Comparison of ENCODE assay signal across 32 cellular contexts in the genomic region with DNA sequence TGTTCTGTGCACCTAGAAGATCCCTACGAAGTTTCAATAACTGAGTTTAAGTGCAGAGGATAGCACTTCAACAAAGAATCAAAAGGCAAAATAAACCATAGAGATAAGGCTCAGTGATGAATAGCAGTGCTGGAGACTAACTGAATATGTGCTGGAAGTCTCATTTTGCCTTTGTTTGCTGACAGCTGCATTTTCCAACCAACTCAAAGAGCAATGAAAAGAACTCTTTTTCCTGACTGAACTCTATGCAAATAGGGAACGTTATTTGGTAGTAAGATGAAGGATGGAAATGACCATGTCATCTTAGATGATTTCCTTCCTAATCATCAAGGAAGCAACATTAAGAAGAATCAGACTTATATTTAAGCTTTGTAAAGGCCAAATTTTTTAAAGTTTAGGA. TPM values are rescaled to one million over a fixed set of nuclear protein-coding genes. Genes with fewer than 3 reads are reported as not detected.
"Had no signal": no experiment of that assay in that cellular context is flagged by ENCODE, and none has a peak within 500 bp of the region (broad histone marks: within the 10 kb centered on the region; RNA-seq: fewer than 3 reads in every experiment).

No MANE protein-coding gene starts in this region.

- H3K4me1 ChIP-seq: ascending aorta, Peyer's patch had no signal

- H3K27ac ChIP-seq: ascending aorta, brain microvascular endothelial cell, cardiac muscle cell, Peyer's patch, RWPE1 had no signal

- H3K36me3 Mint-ChIP-seq: activated CD8-positive, alpha-beta memory T cell treated with anti-CD3 and anti-CD28 coated beads, Interleukin-2, amount 10 ng/mL, durations not matched to agents 7 days and 5 days; activated naive CD4-positive, alpha-beta T cell treated with anti-CD3 and anti-CD28 coated beads, Interleukin-2, amount 50 U/mL, for 72 hours; WTC11 had no signal

- H3K9me3 Mint-ChIP-seq: activated CD4-positive, alpha-beta T cell treated with anti-CD3 and anti-CD28 coated beads, Interleukin-2, amount 10 ng/mL, durations not matched to agents 24 days and 14 days; activated naive CD4-positive, alpha-beta T cell treated with anti-CD3 and anti-CD28 coated beads, Interleukin-2, amount 50 U/mL, for 72 hours; activated naive CD8-positive, alpha-beta T cell treated with anti-CD3 and anti-CD28 coated beads, Interleukin-2, amount 50 U/mL, for 24 hours; activated T-cell treated with anti-CD3 and anti-CD28 coated beads, Interleukin-2, amount 50 U/mL, for 4 hours; T-helper 1 cell treated with Interleukin-12 subunit alpha and Interleukin-12 subunit beta and Interleukin-4 antibody, amounts not matched to agents 30 μg/mL and 1 μg/mL, for 36 hours; WTC11 had no signal

- FAIRE-seq: K562 had no signal

- H3K36me3 ChIP-seq: ascending aorta, brain microvascular endothelial cell, cardiac muscle cell, Peyer's patch had no signal

- H3K4me3 ChIP-seq: ascending aorta, cardiac muscle cell, K562, Peyer's patch had no signal

- ATAC-seq: activated CD8-positive, alpha-beta memory T cell treated with anti-CD3 and anti-CD28 coated beads, Interleukin-2, amount 10 ng/mL, durations not matched to agents 7 days and 5 days; activated naive CD4-positive, alpha-beta T cell treated with anti-CD3 and anti-CD28 coated beads, Interleukin-2, amount 50 U/mL, for 72 hours; activated naive CD8-positive, alpha-beta T cell treated with anti-CD3 and anti-CD28 coated beads, Interleukin-2, amount 50 U/mL, for 24 hours; activated T-cell treated with anti-CD3 and anti-CD28 coated beads, Interleukin-2, amount 50 U/mL, for 4 hours; K562; WTC11 had no signal

- DNase-seq: activated CD4-positive, alpha-beta T cell treated with anti-CD3 and anti-CD28 coated beads, Interleukin-2, amount 10 ng/mL, durations not matched to agents 24 days and 14 days; activated CD4-positive, alpha-beta T cell treated with anti-CD3 and anti-CD28 coated beads, Interleukin-2, amount 50 U/mL, for 48 hours; activated CD4-positive, CD25-positive, alpha-beta regulatory T cell treated with anti-CD3 and anti-CD28 coated beads, Interleukin-2, amount 50 U/mL, for 72 hours; activated CD8-positive, alpha-beta memory T cell treated with anti-CD3 and anti-CD28 coated beads, Interleukin-2, amount 10 ng/mL, durations not matched to agents 7 days and 5 days; activated effector memory CD4-positive, alpha-beta T cell treated with anti-CD3 and anti-CD28 coated beads, Interleukin-2, amount 50 U/mL, for 16 hours; activated naive CD4-positive, alpha-beta T cell treated with Interleukin-2 at 50 U/mL for 16 hours; activated naive CD8-positive, alpha-beta T cell treated with anti-CD3 and anti-CD28 coated beads, Interleukin-2, amount 50 U/mL, for 24 hours; activated T-cell treated with anti-CD3 and anti-CD28 coated beads, Interleukin-2, amount 50 U/mL, for 4 hours; amniotic stem cell; brain microvascular endothelial cell; Kasumi-1; NCI-H1048; NCI-H1930; NCI-H2171; NCI-H2227 treated with DMSO at 0.1 percent for 48 hours; NCI-H446 treated with DMSO at 0.1 percent for 48 hours; NCI-H524 treated with DMSO at 0.1 percent for 48 hours; NCI-H82; NK-92 treated with Interleukin-12 subunit alpha and Interleukin-12 subunit beta, amount 100 ng/mL, for 24 hours; OCI-M1; Peyer's patch; Right ventricle myocardium superior; T-helper 9 cell had no signal

- H3K27me3 ChIP-seq: ascending aorta, brain microvascular endothelial cell, cardiac muscle cell, Peyer's patch had no signal

- H3K4me1 Mint-ChIP-seq: activated CD4-positive, alpha-beta T cell treated with anti-CD3 and anti-CD28 coated beads, Interleukin-2, amount 10 ng/mL, durations not matched to agents 24 days and 14 days; activated CD8-positive, alpha-beta memory T cell treated with anti-CD3 and anti-CD28 coated beads, Interleukin-2, amount 10 ng/mL, durations not matched to agents 7 days and 5 days; activated naive CD8-positive, alpha-beta T cell treated with anti-CD3 and anti-CD28 coated beads, Interleukin-2, amount 50 U/mL, for 24 hours; WTC11 had no signal

- H3K4me3 Mint-ChIP-seq: activated CD4-positive, alpha-beta T cell treated with anti-CD3 and anti-CD28 coated beads, Interleukin-2, amount 10 ng/mL, durations not matched to agents 24 days and 14 days; activated CD8-positive, alpha-beta memory T cell treated with anti-CD3 and anti-CD28 coated beads, Interleukin-2, amount 10 ng/mL, durations not matched to agents 7 days and 5 days; activated naive CD8-positive, alpha-beta T cell treated with anti-CD3 and anti-CD28 coated beads, Interleukin-2, amount 50 U/mL, for 24 hours; activated T-cell treated with anti-CD3 and anti-CD28 coated beads, Interleukin-2, amount 50 U/mL, for 4 hours; T-helper 1 cell treated with Interleukin-12 subunit alpha and Interleukin-12 subunit beta and Interleukin-4 antibody, amounts not matched to agents 30 μg/mL and 1 μg/mL, for 36 hours; WTC11 had no signal

- H3K27ac Mint-ChIP-seq: activated CD4-positive, alpha-beta T cell treated with anti-CD3 and anti-CD28 coated beads, Interleukin-2, amount 10 ng/mL, durations not matched to agents 24 days and 14 days; activated CD8-positive, alpha-beta memory T cell treated with anti-CD3 and anti-CD28 coated beads, Interleukin-2, amount 10 ng/mL, durations not matched to agents 7 days and 5 days; activated naive CD4-positive, alpha-beta T cell treated with anti-CD3 and anti-CD28 coated beads, Interleukin-2, amount 50 U/mL, for 72 hours; activated naive CD8-positive, alpha-beta T cell treated with anti-CD3 and anti-CD28 coated beads, Interleukin-2, amount 50 U/mL, for 24 hours; T-helper 1 cell treated with Interleukin-12 subunit alpha and Interleukin-12 subunit beta and Interleukin-4 antibody, amounts not matched to agents 30 μg/mL and 1 μg/mL, for 36 hours; WTC11 had no signal

- H3K9me3 ChIP-seq: ascending aorta, Peyer's patch had no signal

RNA-seq across cellular contexts. Expression of gene ADH7, which starts 32.8 kb away (rescaled TPM):
- total RNA-seq: activated CD4-positive, alpha-beta T cell treated with anti-CD3 and anti-CD28 coated beads, Interleukin-2, amount 10 ng/mL, durations not matched to agents 24 days and 14 days; activated CD8-positive, alpha-beta memory T cell treated with anti-CD3 and anti-CD28 coated beads, Interleukin-2, amount 10 ng/mL, durations not matched to agents 7 days and 5 days; activated naive CD4-positive, alpha-beta T cell treated with anti-CD3 and anti-CD28 coated beads, Interleukin-2, amount 50 U/mL, for 72 hours; activated T-cell treated with anti-CD3 and anti-CD28 coated beads, Interleukin-2, amount 50 U/mL, for 4 hours; ascending aorta; cardiac muscle cell; K562; M059J; Peyer's patch; Right ventricle myocardium superior; SK-MEL-5; WTC11 had no signal
- polyA plus RNA-seq: cardiac muscle cell, K562 had no signal

RNA-seq across cellular contexts. Expression of gene C4orf17, which starts 42.9 kb away (rescaled TPM):
- total RNA-seq: activated CD4-positive, alpha-beta T cell treated with anti-CD3 and anti-CD28 coated beads, Interleukin-2, amount 10 ng/mL, durations not matched to agents 24 days and 14 days; activated CD8-positive, alpha-beta memory T cell treated with anti-CD3 and anti-CD28 coated beads, Interleukin-2, amount 10 ng/mL, durations not matched to agents 7 days and 5 days; activated naive CD4-positive, alpha-beta T cell treated with anti-CD3 and anti-CD28 coated beads, Interleukin-2, amount 50 U/mL, for 72 hours; activated T-cell treated with anti-CD3 and anti-CD28 coated beads, Interleukin-2, amount 50 U/mL, for 4 hours; ascending aorta; cardiac muscle cell; K562; M059J; Peyer's patch; Right ventricle myocardium superior; SK-MEL-5; WTC11 had no signal
- polyA plus RNA-seq: cardiac muscle cell, K562 had no signal
